ENCODE assay signal across 8 cellular contexts in the genomic region with DNA sequence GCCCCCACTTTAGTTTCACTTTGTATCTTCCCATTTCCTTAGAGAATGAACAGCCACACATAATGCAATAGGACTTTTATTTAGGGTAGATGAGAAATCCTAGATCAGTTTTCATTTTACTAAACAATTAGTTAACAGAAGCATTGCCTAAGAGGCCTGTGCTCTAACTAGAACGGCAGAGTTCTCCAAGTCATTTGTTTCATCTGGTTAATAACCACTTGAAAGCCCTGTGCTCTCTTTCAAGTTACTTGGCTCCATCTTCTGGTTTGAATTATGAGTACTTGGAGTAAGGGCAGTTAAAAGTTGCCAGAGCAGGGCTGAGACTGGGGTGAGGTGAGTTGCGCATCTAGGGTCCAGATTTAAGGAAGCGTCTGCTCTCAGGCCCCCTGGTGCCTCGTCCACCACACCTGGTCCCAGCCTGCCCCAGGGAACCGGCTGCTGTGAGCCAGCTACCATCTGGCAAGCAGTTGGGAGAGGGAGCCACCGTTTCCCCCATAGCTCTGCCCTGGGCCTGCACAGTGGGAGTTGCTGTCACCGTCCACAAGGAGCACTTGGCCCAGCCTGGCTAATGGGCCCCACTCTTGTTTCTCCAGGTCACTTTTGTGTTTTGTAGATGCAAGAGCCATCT. TPM values are rescaled to one million over a fixed set of nuclear protein-coding genes. Genes with fewer than 3 reads are reported as not detected.
DNase-seq lines count a peak whose midpoint lies in the region; ATAC-seq and TF ChIP-seq lines count a peak whose summit lies in the region.

No MANE protein-coding gene starts in this region.

- intact Hi-C loops in dendritic cell treated with granulocyte-macrophage colony-stimulating factor and Interleukin-4, amounts not matched to agents 40 ng/mL and 50 ng/mL, for 4 days (cut with micrococcal nuclease), result no loop called here
- intact Hi-C loops in thyroid gland (cut with DNase I), result no loop called here

- no peaks in the 10 kb centered on the region for H3K9me3 ChIP-seq in thyroid gland

- peak overlapping the region; percentile 42 for H3K4me3 Mint-ChIP-seq in dendritic cell treated with granulocyte-macrophage colony-stimulating factor and Interleukin-4, amounts not matched to agents 40 ng/mL and 50 ng/mL, for 4 days

- H3K36me3 Mint-ChIP-seq in dendritic cell treated with granulocyte-macrophage colony-stimulating factor and Interleukin-4, amounts not matched to agents 40 ng/mL and 50 ng/mL, for 4 days (ENCODE audit: low read depth), result no peaks in the 10 kb centered on the region

- no peak for TF ChIP-seq POLR2A in thyroid gland (IDR thresholded peaks at IDR 0.05)

- no peak overlapping the region for H3K4me3 ChIP-seq in thyroid gland (replicated peaks in 1 of 3)

- TF ChIP-seq EP300 in Ishikawa (IDR thresholded peaks at IDR 0.05; ENCODE audit: borderline replicate concordance), result no peak

- WGBS in thyroid gland, 2 donors, result 11 to 24% methylated on average over 7 of the region's 7 CpGs

- ATAC-seq in GM21367 (IDR thresholded peaks at IDR 0.05; ENCODE audit: unreplicated experiment), result peak; percentile 74

- H3K9me3 Mint-ChIP-seq in dendritic cell treated with granulocyte-macrophage colony-stimulating factor and Interleukin-4, amounts not matched to agents 40 ng/mL and 50 ng/mL, for 4 days, result no peaks in the 10 kb centered on the region

- TF ChIP-seq CTCF in thyroid gland (IDR thresholded peaks at IDR 0.05), result peak in 4 of 6 experiments; percentile 47 to 74 (median 62)

- H3K27ac ChIP-seq in thyroid gland, result peak overlapping the region; percentile 45 to 85 (median 46)

- DNase-seq in DMS153 (lab: John Stamatoyannopoulos, UW) (peak; percentile 69), RKO (ENCODE audit: low spot score) (peak; percentile 85), lung microvascular endothelial cell (ENCODE audit: low read depth in 2 of 2) (peak; percentile 57 to 79), thyroid gland (peak; percentile 28 to 50)
- DNase-seq in activated CD4-positive, alpha-beta T cell treated with anti-CD3 and anti-CD28 coated beads, Interleukin-2, amount 50 U/mL, for 4 hours, result no peak

- H3K27me3 ChIP-seq in thyroid gland, result no peaks in the 10 kb centered on the region

- no peaks in the 10 kb centered on the region for H3K27me3 Mint-ChIP-seq in dendritic cell treated with granulocyte-macrophage colony-stimulating factor and Interleukin-4, amounts not matched to agents 40 ng/mL and 50 ng/mL, for 4 days

- peaks cover 45% of the 10 kb centered on the region for H3K4me1 Mint-ChIP-seq in dendritic cell treated with granulocyte-macrophage colony-stimulating factor and Interleukin-4, amounts not matched to agents 40 ng/mL and 50 ng/mL, for 4 days (ENCODE audit: low read depth)

- peaks cover 20 to 46% of the 10 kb centered on the region in 2 donors for H3K4me1 ChIP-seq in thyroid gland

- peak; percentile 74 for TF ChIP-seq RAD21 in Ishikawa (IDR thresholded peaks at IDR 0.05; ENCODE audit: low read depth)

- no peak overlapping the region for H3K27ac Mint-ChIP-seq in dendritic cell treated with granulocyte-macrophage colony-stimulating factor and Interleukin-4, amounts not matched to agents 40 ng/mL and 50 ng/mL, for 4 days

- no peaks in the 10 kb centered on the region for H3K36me3 ChIP-seq in thyroid gland

TF ChIP-seq in Ishikawa, 13 proteins besides CTCF, POLR2A, EP300 and RAD21:
- TF ChIP-seq CREB1 (IDR thresholded peaks at IDR 0.05; ENCODE audit: low read depth) (no peak), FOXM1 (IDR thresholded peaks at IDR 0.05; ENCODE audit: borderline replicate concordance, low read depth) (no peak), NFIC (IDR thresholded peaks at IDR 0.05) (no peak), TEAD4 (IDR thresholded peaks at IDR 0.05) (no peak), YY1 (IDR thresholded peaks at IDR 0.05; ENCODE audit: low read depth) (no peak), TAF1 (IDR thresholded peaks at IDR 0.05; ENCODE audit: low read depth) (no peak), TCF12 (IDR thresholded peaks at IDR 0.05; ENCODE audit: low read depth) (no peak), CEBPB (IDR thresholded peaks at IDR 0.05) (no peak)
- TF ChIP-seq, protein P1, sequence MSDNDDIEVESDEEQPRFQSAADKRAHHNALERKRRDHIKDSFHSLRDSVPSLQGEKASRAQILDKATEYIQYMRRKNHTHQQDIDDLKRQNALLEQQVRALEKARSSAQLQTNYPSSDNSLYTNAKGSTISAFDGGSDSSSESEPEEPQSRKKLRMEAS (IDR thresholded peaks at IDR 0.05), result no peak
- TF ChIP-seq, protein P2, sequence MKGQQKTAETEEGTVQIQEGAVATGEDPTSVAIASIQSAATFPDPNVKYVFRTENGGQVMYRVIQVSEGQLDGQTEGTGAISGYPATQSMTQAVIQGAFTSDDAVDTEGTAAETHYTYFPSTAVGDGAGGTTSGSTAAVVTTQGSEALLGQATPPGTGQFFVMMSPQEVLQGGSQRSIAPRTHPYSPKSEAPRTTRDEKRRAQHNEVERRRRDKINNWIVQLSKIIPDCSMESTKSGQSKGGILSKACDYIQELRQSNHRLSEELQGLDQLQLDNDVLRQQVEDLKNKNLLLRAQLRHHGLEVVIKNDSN (IDR thresholded peaks at IDR 0.05), result no peak

RNA-seq across cellular contexts. Expression of gene SLC44A3, which starts 18.1 kb away (rescaled TPM):
- 2.0 and 4.8 TPM in 2 replicates for total RNA-seq in lung microvascular endothelial cell
- 1 to 10 TPM; 4.0 to 6.7 (median 5.4) TPM for total RNA-seq in thyroid gland

Comparison
In these comparisons a context has a peak if more than half of its experiments do, and no peak if none do; other contexts are left out.
1. DNase-seq: peak in DMS153 (single experiment), RKO (single experiment), lung microvascular endothelial cell (2 of 2) and thyroid gland (2 of 2); none in activated CD4-positive, alpha-beta T cell treated with anti-CD3 and anti-CD28 coated beads, Interleukin-2, amount 50 U/mL, for 4 hours (0 of 2).